In the genomic region with DNA sequence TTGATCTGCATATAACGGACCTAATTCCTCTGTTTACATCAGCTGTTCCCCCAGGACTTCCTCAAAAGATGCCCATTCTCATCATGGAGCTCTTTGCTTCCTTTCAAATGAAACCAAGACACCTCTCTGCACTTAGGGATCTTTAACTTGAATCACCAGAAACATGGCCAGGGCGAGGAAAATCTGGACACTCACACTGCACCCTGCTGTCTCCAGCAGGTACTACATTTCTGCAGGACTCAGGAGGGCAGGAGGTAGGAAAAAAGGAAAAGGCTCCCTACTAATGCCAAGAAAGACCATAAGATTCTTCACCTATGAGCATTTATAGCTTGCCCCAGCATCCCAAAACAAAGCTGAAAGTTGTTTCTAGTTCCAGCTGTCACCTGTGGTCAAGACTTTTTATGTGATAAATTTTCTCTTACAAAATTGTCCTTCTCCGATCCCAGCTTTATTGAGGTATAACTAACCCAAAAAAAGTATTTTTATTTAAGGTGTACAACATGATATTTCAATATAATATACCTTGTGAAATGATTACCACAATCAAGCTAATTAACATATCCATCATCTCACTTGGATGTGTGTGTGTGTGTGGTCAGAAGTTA, we compare ENCODE assay signal across 9 cellular contexts.
A peak's percentile ranks its signal among the peaks of the same experiment; 100 is the strongest.
DNase-seq lines count a peak whose midpoint lies in the region; ATAC-seq, FAIRE-seq and TF ChIP-seq lines count a peak whose summit lies in the region.
"Had no signal": no experiment of that assay in that cellular context is flagged by ENCODE, and none has a peak within 500 bp of the region (broad histone marks: within the 10 kb centered on the region; RNA-seq: fewer than 3 reads in every experiment).

No MANE protein-coding gene starts in this region.

- H3K4me1 ChIP-seq in adrenal gland (replicated peaks in 1 of 2) = no peaks in the 10 kb centered on the region

- FAIRE-seq in G401.6 (lab: Jason Lieb, UNC) = peak; percentile 96

- no peak for ATAC-seq in HG03097 (IDR thresholded peaks at IDR 0.05; ENCODE audit: low FRiP score, unreplicated experiment)
- ATAC-seq in HG02981 (IDR thresholded peaks at IDR 0.05; ENCODE audit: unreplicated experiment) = no peak
- ATAC-seq: effector memory CD8-positive, alpha-beta T cell had no signal

- TF ChIP-seq POLR2A in adrenal gland (IDR thresholded peaks at IDR 0.05) = no peak

- no peaks in the 10 kb centered on the region for H3K27me3 ChIP-seq in adrenal gland

- TF ChIP-seq CTCF in adrenal gland (IDR thresholded peaks at IDR 0.05) = peak; percentile 70 to 77 (median 72)

- no peaks in the 10 kb centered on the region for H3K36me3 ChIP-seq in adrenal gland (replicated peaks in 1 of 2)

- DNase-seq in A172 (ENCODE audit: low spot score) = peak; percentile 27
- peak; percentile 43 for DNase-seq in NCI-H460 (ENCODE audit: extremely low read depth, low read depth)
- peak; percentile 42 to 73 (median 56) for DNase-seq in adrenal gland
- DNase-seq in hepatic stellate cell (ENCODE audit: low spot score) = peak; percentile 74
- peak; percentile 21 for DNase-seq in stimulated activated CD4-positive, alpha-beta T cell treated with anti-CD3 and anti-CD28 coated beads, Interleukin-12 subunit alpha, Interleukin-12 subunit beta, amount 100 ng/mL, for 4 hours

- no peak overlapping the region for H3K4me3 ChIP-seq in adrenal gland

- H3K27ac ChIP-seq in adrenal gland = no peak overlapping the region

- intact Hi-C loops in adrenal gland (cut with DNase I) = loop anchor here (5.0 kb wide), 1 partner anchor 486 kb away; no protein-coding TSS in a partner anchor

- H3K9me3 ChIP-seq in adrenal gland (replicated peaks in 1 of 3) = no peaks in the 10 kb centered on the region

- WGBS in adrenal gland, 4 donors = 41 to 61% (median 50%) methylated on average over 3 of the region's 3 CpGs

Comparison
In these comparisons a context has a peak if more than half of its experiments do, and no peak if none do; other contexts are left out.
1. DNase-seq: peak in every context shown above with its lines; median percentile 74 in hepatic stellate cell; 56 in adrenal gland; 43 in NCI-H460; 27 in A172; 21 in stimulated activated CD4-positive, alpha-beta T cell treated with anti-CD3 and anti-CD28 coated beads, Interleukin-12 subunit alpha, Interleukin-12 subunit beta, amount 100 ng/mL, for 4 hours.